In genomic region chr16:10136916-10137315, GRCh38 we compare ENCODE assay signal across 26 cellular contexts. TPM values are rescaled to one million over a fixed set of nuclear protein-coding genes. Genes with fewer than 3 reads are reported as not detected.
DNase-seq lines count a peak whose midpoint lies in the region; ATAC-seq, FAIRE-seq and TF ChIP-seq lines count a peak whose summit lies in the region.
"Had no signal": no experiment of that assay in that cellular context is flagged by ENCODE, and none has a peak within 500 bp of the region (broad histone marks: within the 10 kb centered on the region; RNA-seq: fewer than 3 reads in every experiment).

No MANE protein-coding gene starts in this region.

- in situ Hi-C loops in HepG2 (cut with HindIII; ENCODE audit: extremely low pct_ligation_motif_present, low pct_unique_long_range_greater_than_20kb) = loop anchor here (10.0 kb wide), 1 partner anchor 62 kb away; no protein-coding TSS in a partner anchor

- DNase-seq in HepG2 (ENCODE audit: low spot score) (no peak), right lobe of liver (no peak), WERI-Rb-1 (peak; percentile 34), iPS-NIHi11 (ENCODE audit: low spot score) (peak; percentile 48), hippocampal formation (lab: John Stamatoyannopoulos, UW) (no peak), cardiac septum (ENCODE audit: low spot score) (no peak), mucosa of descending colon (no peak)
- no peak for DNase-seq in stimulated activated naive CD4-positive, alpha-beta T cell (lab: John Stamatoyannopoulos, UW)
- DNase-seq: CD4-positive, CD25-positive, alpha-beta regulatory T cell; DMS53; GOT3; NCI-H1048; NCI-H1417; NCI-H1694; NCI-H2029 treated with DMSO at 0.1 percent for 48 hours; NCI-H2171; NCI-H226; NCI-H510A; NCI-H69; SHP77 treated with DMSO at 0.1 percent for 48 hours; SW 1271 had no signal

- H3K9me3 ChIP-seq in HepG2 (ENCODE audit: low read length) (peaks cover 4% of the 10 kb centered on the region; the same call in 1 of the 2 replicates), right lobe of liver (no peaks in the 10 kb centered on the region), WERI-Rb-1 (ENCODE audit: severe bottlenecking) (no peaks in the 10 kb centered on the region), mucosa of descending colon (no peaks in the 10 kb centered on the region)
- H3K9me3 ChIP-seq: BLaER1 had no signal

- no peaks in the 10 kb centered on the region for H3K36me3 ChIP-seq in HepG2 (replicated peaks in 1 of 2; ENCODE audit: control insufficient read depth in 1 of 2, insufficient read depth in 2 of 2, low read length in 2 of 2)
- no peaks in the 10 kb centered on the region for H3K36me3 ChIP-seq in right lobe of liver
- no peaks in the 10 kb centered on the region for H3K36me3 ChIP-seq in WERI-Rb-1
- H3K36me3 ChIP-seq in mucosa of descending colon (ENCODE audit: low read depth) = no peaks in the 10 kb centered on the region
- H3K36me3 ChIP-seq: BLaER1 had no signal

- intact Hi-C loops in HepG2 (cut with micrococcal nuclease; ENCODE audit: unreplicated experiment) (no loop called here), right lobe of liver (cut with DNase I) (loop anchor here in 1 of 2 donors (5.0 kb wide), 1 partner anchor 50 kb away; no protein-coding TSS in a partner anchor), cardiac septum (cut with DNase I) (no loop called here), mucosa of descending colon (cut with DNase I, micrococcal nuclease) (no loop called here)

- FAIRE-seq in HepG2 (lab: Jason Lieb, UNC) = no peak
- FAIRE-seq: G401.6 had no signal

- CTCF ChIA-PET in HepG2 (lab: Yijun Ruan, JAX; ENCODE audit: low intra/inter-chr PET ratio, low total read pairs) = no interaction called here

- POLR2A ChIA-PET in HepG2 (lab: Yijun Ruan, JAX) = no interaction called here

- H3K4me1 ChIP-seq in HepG2 (ENCODE audit: insufficient read depth, low read length) (no peaks in the 10 kb centered on the region), right lobe of liver (no peaks in the 10 kb centered on the region), mucosa of descending colon (ENCODE audit: low read depth) (no peaks in the 10 kb centered on the region)
- H3K4me1 ChIP-seq: BLaER1 had no signal

- no peaks in the 10 kb centered on the region for H4K20me1 ChIP-seq in HepG2 (ENCODE audit: insufficient read depth, low read length)
- H4K20me1 ChIP-seq: BLaER1 had no signal

- H2AFZ ChIP-seq in HepG2 (ENCODE audit: low read length) = no peak overlapping the region

- no peak for TF ChIP-seq RAD21 in HepG2 (CRISPR knock-in tag; IDR thresholded peaks at IDR 0.05)

- H3K27ac ChIP-seq in HepG2 (ENCODE audit: extremely low read length, insufficient read depth, low read length) (no peak overlapping the region), right lobe of liver (no peak overlapping the region), WERI-Rb-1 (no peak overlapping the region)
- H3K27ac ChIP-seq: BLaER1, SK-N-MC had no signal

- no peak overlapping the region for H3K4me2 ChIP-seq in HepG2 (ENCODE audit: low read depth, low read length)
- H3K4me2 ChIP-seq: BLaER1 had no signal

- TF ChIP-seq EP300 in HepG2 (IDR thresholded peaks at IDR 0.05; ENCODE audit: low read depth in 2 of 2, low read length in 2 of 2) = no peak
- TF ChIP-seq EP300 in HepG2 (CRISPR knock-in tag; IDR thresholded peaks at IDR 0.05; ENCODE audit: borderline replicate concordance) = no peak

- no TSS peak for BruUV-seq in HepG2 (replicated peaks; lab: Mats Ljungman, UMichigan)

- no peaks in the 10 kb centered on the region; a peak in 1 of 5 replicates for H3K27me3 ChIP-seq in HepG2 (ENCODE audit: control insufficient read depth in 1 of 2, insufficient read depth in 2 of 2, low read length in 2 of 2)
- no peaks in the 10 kb centered on the region for H3K27me3 ChIP-seq in right lobe of liver
- no peaks in the 10 kb centered on the region for H3K27me3 ChIP-seq in WERI-Rb-1 (ENCODE audit: insufficient read depth, low read depth, severe bottlenecking)
- H3K27me3 ChIP-seq: BLaER1 had no signal

- WGBS in HepG2 (ENCODE audit: low lambda C conversion rate) = 3% methylated on average over 3 of the region's 3 CpGs
- 34% methylated on average over 2 of the region's 3 CpGs for WGBS in right lobe of liver (ENCODE audit: insufficient coverage, low coverage, low lambda C conversion rate, missing lambda C conversion rate)

- ATAC-seq in HepG2 (0 out of 3 replicates have a peak, but pooled peaks have one; percentile 42), right lobe of liver (no peak), mucosa of descending colon (no peak)

- no peak overlapping the region for H3K4me3 ChIP-seq in HepG2 (replicated peaks in 1 of 3; ENCODE audit: insufficient read depth in 1 of 3, low read depth in 2 of 3, low read length in 3 of 3)
- no peak overlapping the region for H3K4me3 ChIP-seq in right lobe of liver
- H3K4me3 ChIP-seq in WERI-Rb-1 (ENCODE audit: low read depth, low read length) = no peak overlapping the region
- no peak overlapping the region for H3K4me3 ChIP-seq in mucosa of descending colon
- H3K4me3 ChIP-seq: BLaER1, SK-N-MC had no signal

- H3K9ac ChIP-seq in HepG2 (ENCODE audit: insufficient read depth, low read depth, low read length) = no peak overlapping the region
- H3K9ac ChIP-seq: BLaER1 had no signal

- TF ChIP-seq POLR2A in HepG2 (IDR thresholded peaks at IDR 0.05; ENCODE audit: insufficient read depth in 1 of 2, low read depth in 2 of 2, low read length in 2 of 2) (no peak), right lobe of liver (IDR thresholded peaks at IDR 0.05) (no peak)

- TF ChIP-seq CTCF in HepG2 (CRISPR knock-in tag; IDR thresholded peaks at IDR 0.05) (peak; percentile 27), right lobe of liver (IDR thresholded peaks at IDR 0.05) (no peak), WERI-Rb-1 (IDR thresholded peaks at IDR 0.05; ENCODE audit: low read depth, low read length) (peak; percentile 33; the same call in 1 of the 2 replicates), mucosa of descending colon (IDR thresholded peaks at IDR 0.05) (no peak)

- no peaks in the 10 kb centered on the region for H3K79me2 ChIP-seq in HepG2 (ENCODE audit: insufficient read depth, low read length)

TF ChIP-seq in HepG2, 621 proteins besides CTCF, POLR2A, EP300 and RAD21:
- TF ChIP-seq SMC3 (IDR thresholded peaks at IDR 0.05; ENCODE audit: low read length) = peak; percentile 9; the same call in 1 of the 2 replicates
- no peak for TF ChIP-seq ZNF670 (CRISPR knock-in tag; IDR thresholded peaks at IDR 0.05; ENCODE audit: borderline replicate concordance)
- no peak for TF ChIP-seq KAT7 (CRISPR knock-in tag; IDR thresholded peaks at IDR 0.05; ENCODE audit: borderline replicate concordance)
- no peak for TF ChIP-seq KAT2B (IDR thresholded peaks at IDR 0.05; ENCODE audit: borderline replicate concordance, low read depth, low read length)
- TF ChIP-seq HOXD1 (CRISPR knock-in tag; IDR thresholded peaks at IDR 0.05) = no peak
- peak; percentile 34; the same call in 1 of the 2 replicates for TF ChIP-seq STAG1 (CRISPR knock-in tag; IDR thresholded peaks at IDR 0.05)
- TF ChIP-seq ARNT2 (CRISPR knock-in tag; IDR thresholded peaks at IDR 0.05; ENCODE audit: low read depth) = no peak
- TF ChIP-seq TARDBP (CRISPR knock-in tag; IDR thresholded peaks at IDR 0.05) = peak; percentile 12; the same call in 1 of the 2 replicates
- TF ChIP-seq ATRX (CRISPR knock-in tag; IDR thresholded peaks at IDR 0.05; ENCODE audit: borderline replicate concordance) = no peak
- TF ChIP-seq ZNF562 (CRISPR knock-in tag; IDR thresholded peaks at IDR 0.05; ENCODE audit: borderline replicate concordance) = no peak
- TF ChIP-seq FUBP1 (CRISPR knock-in tag; IDR thresholded peaks at IDR 0.05; ENCODE audit: borderline replicate concordance) = no peak

RNA-seq across cellular contexts. Expression of gene GRIN2A, which starts 45.3 kb away (rescaled TPM):
- total RNA-seq in HepG2 (2016; rRNA removed; fragmentation: Illumina TruSeq; extraction: Trizol) (not detected in 2 replicates), right lobe of liver (not detected), cardiac septum (1.1 TPM), mucosa of descending colon (under 1 TPM; 0.39 to 0.57 (median 0.49) TPM)
- total RNA-seq in HepG2 (2016; cell fraction: cytosol; rRNA removed; fragmentation: Illumina TruSeq; extraction: Trizol; ENCODE audit: low read depth) = not detected in 2 replicates
- not detected in 2 replicates for total RNA-seq in HepG2 (2016; cell fraction: insoluble cytoplasmic fraction; rRNA removed; fragmentation: Illumina TruSeq; extraction: Trizol)
- not detected in 2 replicates for total RNA-seq in HepG2 (2016; cell fraction: membrane; rRNA removed; fragmentation: Illumina TruSeq; extraction: Trizol)
- total RNA-seq in HepG2 (2016; cell fraction: nucleus; rRNA removed; fragmentation: Illumina TruSeq; extraction: Trizol) = not detected in 2 replicates
- not detected in 2 replicates for polyA plus RNA-seq in HepG2 (2011; rRNA removed)
- polyA plus RNA-seq in HepG2 (2011; cell fraction: cytosol; rRNA removed) = not detected in 2 replicates
- not detected in 2 replicates for polyA plus RNA-seq in HepG2 (2011; cell fraction: nucleus; rRNA removed)
- polyA plus RNA-seq in HepG2 (2012) = not detected in 2 replicates
- not detected in 2 replicates for polyA plus RNA-seq in HepG2 (2016; cell fraction: cytosol; fragmentation: Illumina TruSeq; extraction: Trizol; ENCODE audit: low read depth)
- not detected in 2 replicates for polyA plus RNA-seq in HepG2 (2016; cell fraction: insoluble cytoplasmic fraction; fragmentation: Illumina TruSeq; extraction: Trizol; ENCODE audit: low read depth)
- polyA plus RNA-seq in HepG2 (2016; cell fraction: membrane; fragmentation: Illumina TruSeq; extraction: Trizol; ENCODE audit: low read depth) = not detected in 2 replicates
- polyA plus RNA-seq in HepG2 (2016; cell fraction: nucleus; fragmentation: Illumina TruSeq; extraction: Trizol; ENCODE audit: insufficient read depth, low read depth) = not detected in 2 replicates
- not detected in 2 replicates for polyA minus RNA-seq in HepG2 (2011; rRNA and poly(A)+ RNA removed; ENCODE audit: low replicate concordance)
- not detected in 2 replicates for polyA minus RNA-seq in HepG2 (2011; cell fraction: cytosol; rRNA and poly(A)+ RNA removed)
- not detected in 2 replicates for polyA minus RNA-seq in HepG2 (2011; cell fraction: nucleus; rRNA and poly(A)+ RNA removed)
- total RNA-seq: CD4-positive, CD25-positive, alpha-beta regulatory T cell had no signal
- polyA plus RNA-seq: AG04450; CD4-positive, CD25-positive, alpha-beta regulatory T cell; IgD-negative memory B cell had no signal

Comparison
In these comparisons a context has a peak if more than half of its experiments do, and no peak if none do; other contexts are left out.
1. CTCF ChIP-seq: peak in HepG2 (single experiment) and WERI-Rb-1 (single experiment); none in right lobe of liver (0 of 4) and mucosa of descending colon (single experiment).
2. DNase-seq: peak in WERI-Rb-1 (single experiment) and iPS-NIHi11 (single experiment); none in HepG2 (single experiment), right lobe of liver (0 of 3), hippocampal formation (0 of 2), cardiac septum (single experiment), stimulated activated naive CD4-positive, alpha-beta T cell (0 of 6) and mucosa of descending colon (0 of 3).